28 cellular contexts compared by ENCODE assay signal in the genomic region with DNA sequence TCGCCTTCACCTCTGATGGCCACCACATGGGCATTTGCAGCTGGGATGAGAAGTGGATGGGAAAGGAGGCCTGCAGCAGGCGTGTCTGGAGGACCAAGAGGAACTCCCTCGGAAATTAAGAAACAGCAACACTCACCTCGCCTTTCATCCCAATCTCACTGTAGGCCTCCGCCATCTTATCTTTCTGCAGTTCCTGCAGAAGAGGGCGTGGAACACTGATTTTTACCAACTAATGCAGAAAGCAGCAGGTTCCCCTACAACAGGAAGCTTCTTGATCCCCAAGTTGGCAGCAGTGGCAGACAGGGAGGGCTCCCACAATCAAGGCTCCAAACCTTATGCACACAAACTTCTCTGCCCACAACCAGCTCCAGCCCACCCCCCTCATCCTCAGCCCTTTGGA.
DNase-seq lines count a peak whose midpoint lies in the region; ATAC-seq and TF ChIP-seq lines count a peak whose summit lies in the region.
"Had no signal": no experiment of that assay in that cellular context is flagged by ENCODE, and none has a peak within 500 bp of the region (broad histone marks: within the 10 kb centered on the region; RNA-seq: fewer than 3 reads in every experiment).

No MANE protein-coding gene starts in this region.

- H3K9ac ChIP-seq in endodermal cell (ENCODE audit: extremely low read depth, low read length, poor library complexity, severe bottlenecking), result no peak overlapping the region

- H3K27me3 Mint-ChIP-seq in activated naive CD4-positive, alpha-beta T cell treated with anti-CD3 and anti-CD28 coated beads, Interleukin-2, amount 10 ng/mL, durations not matched to agents 7 days and 5 days, result no peaks in the 10 kb centered on the region
- no peaks in the 10 kb centered on the region for H3K27me3 Mint-ChIP-seq in CD8-positive, alpha-beta T cell (ENCODE audit: low read depth)
- H3K27me3 Mint-ChIP-seq in T-helper 17 cell (no peaks in the 10 kb centered on the region), endodermal cell (ENCODE audit: insufficient read depth) (peaks cover 29% of the 10 kb centered on the region)
- no peaks in the 10 kb centered on the region for H3K27me3 Mint-ChIP-seq in natural killer cell treated with Interleukin-12 subunit alpha and Interleukin-12 subunit beta and Interleukin-15 and Interleukin-18, amount 100 ng/mL, for 72 hours

- WGBS in endodermal cell (ENCODE audit: insufficient coverage in 1 of 2, insufficient read length in 1 of 2), 2 experiments, result 94 to 98% methylated on average over 4 to 6 of the region's 6 CpGs

- peaks cover 38% of the 10 kb centered on the region for H3K36me3 ChIP-seq in CD8-positive, alpha-beta T cell (ENCODE audit: insufficient read depth, low read length)
- H3K36me3 ChIP-seq in endodermal cell (ENCODE audit: control insufficient read depth, insufficient read depth, low read length), result no peaks in the 10 kb centered on the region
- H3K36me3 ChIP-seq: brain microvascular endothelial cell, gastrocnemius medialis, pancreas had no signal

- H3K27me3 ChIP-seq in CD8-positive, alpha-beta T cell (ENCODE audit: insufficient read depth, low read length), result no peaks in the 10 kb centered on the region
- peaks cover 0 to 2% (median 0%) of the 10 kb centered on the region in 45 donors for H3K27me3 ChIP-seq in dorsolateral prefrontal cortex
- peaks cover 10% of the 10 kb centered on the region for H3K27me3 ChIP-seq in endodermal cell (ENCODE audit: control insufficient read depth, insufficient read depth, low read length, poor library complexity, severe bottlenecking)
- H3K27me3 ChIP-seq: brain microvascular endothelial cell, pancreas, testis had no signal

- no peaks in the 10 kb centered on the region for H3K9me3 Mint-ChIP-seq in activated naive CD4-positive, alpha-beta T cell treated with anti-CD3 and anti-CD28 coated beads, Interleukin-2, amount 10 ng/mL, durations not matched to agents 7 days and 5 days
- H3K9me3 Mint-ChIP-seq in CD8-positive, alpha-beta T cell, result no peaks in the 10 kb centered on the region
- no peaks in the 10 kb centered on the region for H3K9me3 Mint-ChIP-seq in natural killer cell treated with Interleukin-12 subunit alpha and Interleukin-12 subunit beta and Interleukin-15 and Interleukin-18, amount 100 ng/mL, for 72 hours
- H3K9me3 Mint-ChIP-seq in endodermal cell, result no peaks in the 10 kb centered on the region
- H3K9me3 Mint-ChIP-seq: T-helper 1 cell treated with Interleukin-12 subunit alpha and Interleukin-12 subunit beta and Interleukin-4 antibody, amounts not matched to agents 30 μg/mL and 1 μg/mL, for 36 hours had no signal

- no peak overlapping the region for H3K4me3 Mint-ChIP-seq in activated naive CD4-positive, alpha-beta T cell treated with anti-CD3 and anti-CD28 coated beads, Interleukin-2, amount 10 ng/mL, durations not matched to agents 7 days and 5 days
- H3K4me3 Mint-ChIP-seq in CD8-positive, alpha-beta T cell, result no peak overlapping the region
- H3K4me3 Mint-ChIP-seq in T-helper 17 cell, result peak overlapping the region; percentile 25
- peak overlapping the region; percentile 20 for H3K4me3 Mint-ChIP-seq in natural killer cell treated with Interleukin-12 subunit alpha and Interleukin-12 subunit beta and Interleukin-15 and Interleukin-18, amount 100 ng/mL, for 72 hours
- no peak overlapping the region for H3K4me3 Mint-ChIP-seq in endodermal cell
- H3K4me3 Mint-ChIP-seq: T-helper 1 cell treated with Interleukin-12 subunit alpha and Interleukin-12 subunit beta and Interleukin-4 antibody, amounts not matched to agents 30 μg/mL and 1 μg/mL, for 36 hours had no signal

- no peak overlapping the region for H3K4me3 ChIP-seq in CD8-positive, alpha-beta T cell (ENCODE audit: low read depth, low read length)
- no peak overlapping the region for H3K4me3 ChIP-seq in dorsolateral prefrontal cortex
- no peak overlapping the region for H3K4me3 ChIP-seq in endodermal cell (ENCODE audit: low read length)
- H3K4me3 ChIP-seq: gastrocnemius medialis, mucosa of descending colon, pancreas, SK-N-MC, testis had no signal

- H3K27ac Mint-ChIP-seq in activated naive CD4-positive, alpha-beta T cell treated with anti-CD3 and anti-CD28 coated beads, Interleukin-2, amount 10 ng/mL, durations not matched to agents 7 days and 5 days, result peak overlapping the region; percentile 72
- H3K27ac Mint-ChIP-seq in CD8-positive, alpha-beta T cell, result peak overlapping the region; percentile 75
- H3K27ac Mint-ChIP-seq in T-helper 17 cell (peak overlapping the region; percentile 79), endodermal cell (no peak overlapping the region)
- H3K27ac Mint-ChIP-seq in natural killer cell treated with Interleukin-12 subunit alpha and Interleukin-12 subunit beta and Interleukin-15 and Interleukin-18, amount 100 ng/mL, for 72 hours, result peak overlapping the region; percentile 98 to 99
- H3K27ac Mint-ChIP-seq: T-helper 1 cell treated with Interleukin-12 subunit alpha and Interleukin-12 subunit beta and Interleukin-4 antibody, amounts not matched to agents 30 μg/mL and 1 μg/mL, for 36 hours had no signal

- no peaks in the 10 kb centered on the region for H3K9me3 ChIP-seq in CD8-positive, alpha-beta T cell (ENCODE audit: low read length)
- H3K9me3 ChIP-seq in T-helper 17 cell (ENCODE audit: control insufficient read depth, low read length, poor library complexity, severe bottlenecking), result no peaks in the 10 kb centered on the region
- H3K9me3 ChIP-seq in endodermal cell (ENCODE audit: control insufficient read depth, low read length), result no peaks in the 10 kb centered on the region
- H3K9me3 ChIP-seq: gastrocnemius medialis, mucosa of descending colon, pancreas, testis had no signal

- peaks cover 69% of the 10 kb centered on the region for H3K36me3 Mint-ChIP-seq in activated naive CD4-positive, alpha-beta T cell treated with anti-CD3 and anti-CD28 coated beads, Interleukin-2, amount 10 ng/mL, durations not matched to agents 7 days and 5 days
- peaks cover 90% of the 10 kb centered on the region for H3K36me3 Mint-ChIP-seq in CD8-positive, alpha-beta T cell
- peaks cover 9% of the 10 kb centered on the region for H3K36me3 Mint-ChIP-seq in T-helper 17 cell (ENCODE audit: low read depth)
- H3K36me3 Mint-ChIP-seq in natural killer cell treated with Interleukin-12 subunit alpha and Interleukin-12 subunit beta and Interleukin-15 and Interleukin-18, amount 100 ng/mL, for 72 hours, result peaks cover 38% of the 10 kb centered on the region
- no peaks in the 10 kb centered on the region for H3K36me3 Mint-ChIP-seq in endodermal cell (ENCODE audit: low read depth)

- POLR2A ChIA-PET in CD8-positive, alpha-beta T cell (lab: Charles Lee), result interaction anchor here (1.0 to 1.1 kb wide), 2 partner anchors 22 to 79 kb away, joined by 3 read pairs; no protein-coding TSS in a partner anchor

- no peak for TF ChIP-seq CTCF in CD8-positive, alpha-beta T cell (IDR thresholded peaks at IDR 0.05)
- TF ChIP-seq CTCF in dorsolateral prefrontal cortex (IDR thresholded peaks at IDR 0.05 in 54 of 56, conservative IDR thresholded peaks at IDR 0.05 in 2 of 56; ENCODE audit: low read depth in 1 of 56, partially characterized antibody in 56 of 56) (no peak), endodermal cell (conservative IDR thresholded peaks at IDR 0.05) (no peak)

- no peak for DNase-seq in activated naive CD4-positive, alpha-beta T cell treated with anti-CD3 and anti-CD28 coated beads, Interleukin-2, amount 10 ng/mL, durations not matched to agents 7 days and 5 days
- no peak for DNase-seq in activated naive CD4-positive, alpha-beta T cell treated with Interleukin-2 at 50 U/mL for 16 hours
- DNase-seq in CD8-positive, alpha-beta T cell, result no peak
- DNase-seq in T-helper 17 cell (no peak), dorsolateral prefrontal cortex (no peak), endodermal cell (no peak), NCI-H1694 treated with DMSO at 0.1 percent for 48 hours (lab: John Stamatoyannopoulos, UW) (no peak)
- no peak for DNase-seq in natural killer cell treated with Interleukin-12 subunit alpha and Interleukin-12 subunit beta and Interleukin-15 and Interleukin-18, amount 100 ng/mL, for 72 hours (ENCODE audit: low spot score)
- DNase-seq: activated CD4-positive, alpha-beta T cell treated with anti-CD3 and anti-CD28 coated beads for 1 hour; activated CD8-positive, alpha-beta memory T cell treated with anti-CD3 and anti-CD28 coated beads, Interleukin-2, amount 50 U/mL, for 4 hours; amniotic stem cell; brain microvascular endothelial cell; C1 segment of cervical spinal cord; gastrocnemius medialis; Kasumi-1; mucosa of descending colon; NCI-H1417; NCI-H2029 treated with DMSO at 0.1 percent for 48 hours; NCI-H526; NK-92 treated with Interleukin-12 subunit alpha and Interleukin-12 subunit beta, amount 100 ng/mL, for 24 hours; pancreas; PC-3; stimulated activated naive CD4-positive, alpha-beta T cell; testis had no signal

- peaks cover 69% of the 10 kb centered on the region for H3K4me1 Mint-ChIP-seq in activated naive CD4-positive, alpha-beta T cell treated with anti-CD3 and anti-CD28 coated beads, Interleukin-2, amount 10 ng/mL, durations not matched to agents 7 days and 5 days
- H3K4me1 Mint-ChIP-seq in CD8-positive, alpha-beta T cell (ENCODE audit: low read depth), result peaks cover 82% of the 10 kb centered on the region
- H3K4me1 Mint-ChIP-seq in T-helper 17 cell, result peaks cover 50% of the 10 kb centered on the region
- peaks cover 79 to 85% of the 10 kb centered on the region in 2 donors for H3K4me1 Mint-ChIP-seq in natural killer cell treated with Interleukin-12 subunit alpha and Interleukin-12 subunit beta and Interleukin-15 and Interleukin-18, amount 100 ng/mL, for 72 hours (ENCODE audit: low read depth in 2 of 2)
- peaks cover 6% of the 10 kb centered on the region for H3K4me1 Mint-ChIP-seq in endodermal cell

- peaks cover 49% of the 10 kb centered on the region for H3K4me1 ChIP-seq in CD8-positive, alpha-beta T cell (ENCODE audit: insufficient read depth, low read length)
- H3K4me1 ChIP-seq in endodermal cell (ENCODE audit: control insufficient read depth, insufficient read depth, low read length), result no peaks in the 10 kb centered on the region
- H3K4me1 ChIP-seq: pancreas had no signal

- H3K27ac ChIP-seq in CD8-positive, alpha-beta T cell (ENCODE audit: low read depth, low read length), result no peak overlapping the region
- H3K27ac ChIP-seq in dorsolateral prefrontal cortex (no peak overlapping the region), endodermal cell (ENCODE audit: low read depth, low read length) (no peak overlapping the region)
- H3K27ac ChIP-seq: brain microvascular endothelial cell, gastrocnemius medialis, pancreas, SK-N-MC, testis had no signal

- no peak for ATAC-seq in CD8-positive, alpha-beta T cell
- no peak for ATAC-seq in T-helper 17 cell
- ATAC-seq in natural killer cell treated with Interleukin-12 subunit alpha and Interleukin-12 subunit beta and Interleukin-15 and Interleukin-18, amount 100 ng/mL, for 72 hours, result no peak
- ATAC-seq: gastrocnemius medialis, HCT116, HepG2, mucosa of descending colon, pancreas, PC-3 had no signal

- intact Hi-C loops in CD8-positive, alpha-beta T cell (cut with DNase I, micrococcal nuclease), result no loop called here
- intact Hi-C loops in dorsolateral prefrontal cortex (cut with DNase I), result no loop called here

- CTCF ChIA-PET in activated naive CD4-positive, alpha-beta T cell treated with anti-CD3 and anti-CD28 coated beads, Interleukin-2, amount 10 ng/mL, durations not matched to agents 7 days and 5 days (lab: Charles Lee), result interaction anchor here (0.8 to 1.2 kb wide), 2 partner anchors 9 to 101 kb away, joined by 3 to 4 read pairs; no protein-coding TSS in a partner anchor
- CTCF ChIA-PET in CD8-positive, alpha-beta T cell (lab: Charles Lee), result interaction anchor here (0.6 to 2.7 kb wide), 7 partner anchors 9 to 523 kb away, joined by 3 to 10 read pairs (median 4); no protein-coding TSS in a partner anchor

Comparison
In these comparisons a context has a peak if more than half of its experiments do, and no peak if none do; other contexts are left out.
1. H3K4me3 Mint-ChIP-seq: peak in T-helper 17 cell (single experiment) and natural killer cell treated with Interleukin-12 subunit alpha and Interleukin-12 subunit beta and Interleukin-15 and Interleukin-18, amount 100 ng/mL, for 72 hours (single experiment); none in activated naive CD4-positive, alpha-beta T cell treated with anti-CD3 and anti-CD28 coated beads, Interleukin-2, amount 10 ng/mL, durations not matched to agents 7 days and 5 days (single experiment), CD8-positive, alpha-beta T cell (single experiment) and endodermal cell (single experiment).